Comparison of ENCODE assay signal across 21 cellular contexts in genomic region chr2:100906131-100906530, GRCh38.
"Had no signal": no experiment of that assay in that cellular context is flagged by ENCODE, and none has a peak within 500 bp of the region (broad histone marks: within the 10 kb centered on the region; RNA-seq: fewer than 3 reads in every experiment).

No MANE protein-coding gene starts in this region.

- H3K9ac ChIP-seq: parathyroid adenoma had no signal

- H3K79me2 ChIP-seq: parathyroid adenoma had no signal

- H3K27me3 ChIP-seq: foreskin keratinocyte, sigmoid colon, stomach, transverse colon had no signal

- H3K4me3 Mint-ChIP-seq: effector memory CD8-positive, alpha-beta T cell; naive B cell; nephron had no signal

- H3K27ac ChIP-seq: foreskin keratinocyte, lower lobe of right lung, parathyroid adenoma, prostate gland, sigmoid colon, skin epidermis, stomach, thoracic aorta, transverse colon had no signal

- DNase-seq: effector memory CD8-positive, alpha-beta T cell; erythroblast; foreskin keratinocyte; hippocampal formation; kidney glomerular epithelial cell; lower lobe of right lung; mesenchymal stem cell; naive B cell; sigmoid colon; stimulated activated CD4-positive, alpha-beta T cell treated with anti-CD3 and anti-CD28 coated beads, Interleukin-2, amount 100 ng/mL, for 24 hours; stimulated activated CD4-positive, alpha-beta T cell treated with anti-CD3 and anti-CD28 coated beads, Interleukin-4, amount 100 ng/mL, for 4 hours; stimulated activated naive CD4-positive, alpha-beta T cell; stomach; substantia nigra; transverse colon had no signal

- H3K9me3 ChIP-seq: lower lobe of right lung, prostate gland, sigmoid colon, stomach, thoracic aorta, transverse colon had no signal

- H3K9me3 Mint-ChIP-seq: effector memory CD8-positive, alpha-beta T cell; naive B cell; nephron had no signal

- H3K4me1 Mint-ChIP-seq: naive B cell had no signal

- H2AFZ ChIP-seq: parathyroid adenoma had no signal

- H3K4me3 ChIP-seq: lower lobe of right lung, prostate gland, sigmoid colon, skin epidermis, stomach, thoracic aorta, transverse colon had no signal

- ATAC-seq: effector memory CD8-positive, alpha-beta T cell; foreskin keratinocyte; left lobe of liver; lower lobe of right lung had no signal

- H3K36me3 Mint-ChIP-seq: naive B cell had no signal

- H3K27ac Mint-ChIP-seq: effector memory CD8-positive, alpha-beta T cell; naive B cell had no signal

- H3K36me3 ChIP-seq: lower lobe of right lung, prostate gland, thoracic aorta, transverse colon had no signal

- H3K4me1 ChIP-seq: parathyroid adenoma, prostate gland had no signal
